In the genomic region with DNA sequence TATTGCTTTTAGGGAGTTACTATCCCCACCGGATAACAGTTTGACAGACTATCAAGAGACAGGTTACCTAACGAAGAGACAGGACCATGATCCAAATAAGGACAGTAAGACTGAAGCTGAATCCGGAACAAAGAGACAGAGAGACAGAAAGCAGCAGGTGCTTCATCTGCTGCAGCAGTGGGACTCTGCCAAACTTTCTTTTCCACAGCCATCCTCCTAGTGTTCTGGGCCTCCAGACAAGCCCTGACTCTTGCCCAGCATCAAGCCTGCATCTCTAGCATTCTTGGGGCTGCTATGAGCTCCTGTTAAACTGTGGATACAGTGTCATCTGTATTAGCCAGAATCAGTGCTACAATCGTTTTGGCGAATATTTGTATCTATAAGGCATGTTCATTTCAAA, we compare ENCODE assay signal across 13 cellular contexts.
DNase-seq lines count a peak whose midpoint lies in the region; ATAC-seq and TF ChIP-seq lines count a peak whose summit lies in the region.
"Had no signal": no experiment of that assay in that cellular context is flagged by ENCODE, and none has a peak within 500 bp of the region (broad histone marks: within the 10 kb centered on the region; RNA-seq: fewer than 3 reads in every experiment).

No MANE protein-coding gene starts in this region.

- no peak overlapping the region for H3K4me3 ChIP-seq in esophagus muscularis mucosa
- no peak overlapping the region for H3K4me3 ChIP-seq in dorsolateral prefrontal cortex
- H3K4me3 ChIP-seq: BLaER1 treated with 17β-estradiol and CSF1 and Interleukin-3, amounts not matched to agents 10 nM and 100 nM had no signal

- 65% methylated on average over 5 of the region's 5 CpGs for WGBS in esophagus muscularis mucosa

- H3K27me3 ChIP-seq in esophagus muscularis mucosa (no peaks in the 10 kb centered on the region), dorsolateral prefrontal cortex (no peaks in the 10 kb centered on the region)
- H3K27me3 ChIP-seq: BLaER1 treated with 17β-estradiol and CSF1 and Interleukin-3, amounts not matched to agents 10 nM and 100 nM had no signal

- intact Hi-C loops in cardiac septum (cut with DNase I), result no loop called here
- intact Hi-C loops in left ventricle myocardium superior (cut with micrococcal nuclease), result no loop called here
- intact Hi-C loops in esophagus muscularis mucosa (cut with DNase I), result no loop called here
- intact Hi-C loops in dorsolateral prefrontal cortex (cut with DNase I), result no loop called here

- no peaks in the 10 kb centered on the region for H3K36me3 ChIP-seq in esophagus muscularis mucosa
- H3K36me3 ChIP-seq: BLaER1 treated with 17β-estradiol and CSF1 and Interleukin-3, amounts not matched to agents 10 nM and 100 nM had no signal

- TF ChIP-seq CTCF in esophagus muscularis mucosa (IDR thresholded peaks at IDR 0.05), result no peak
- TF ChIP-seq CTCF in dorsolateral prefrontal cortex (IDR thresholded peaks at IDR 0.05 in 54 of 56, conservative IDR thresholded peaks at IDR 0.05 in 2 of 56; ENCODE audit: low read depth in 1 of 56, partially characterized antibody in 56 of 56), result no peak

- DNase-seq in cardiac septum (ENCODE audit: low spot score), result peak; percentile 31
- no peak for DNase-seq in left ventricle myocardium superior
- peak; percentile 68 for DNase-seq in esophagus muscularis mucosa (ENCODE audit: extremely low spot score)
- peak; percentile 6 for DNase-seq in ureter (ENCODE audit: low spot score)
- no peak for DNase-seq in dorsolateral prefrontal cortex
- DNase-seq: Calu3; CD8-positive, alpha-beta T cell; DMS79 treated with DMSO at 0.1 percent for 48 hours; GF-D8; GOT3; H7 had no signal

- no peaks in the 10 kb centered on the region for H3K9me3 ChIP-seq in esophagus muscularis mucosa

- no peak for ATAC-seq in left ventricle myocardium superior
- ATAC-seq in GM18858 (IDR thresholded peaks at IDR 0.05; ENCODE audit: unreplicated experiment), result no peak
- ATAC-seq: CD8-positive, alpha-beta T cell had no signal

- no peak overlapping the region for H3K27ac ChIP-seq in esophagus muscularis mucosa (replicated peaks in 1 of 4)
- peak overlapping the region in 1 of 59 donors; percentile 28 for H3K27ac ChIP-seq in dorsolateral prefrontal cortex
- H3K27ac ChIP-seq: BLaER1 treated with 17β-estradiol and CSF1 and Interleukin-3, amounts not matched to agents 10 nM and 100 nM had no signal

- no peak for TF ChIP-seq POLR2A in esophagus muscularis mucosa (IDR thresholded peaks at IDR 0.05; ENCODE audit: low read depth)

- H3K4me1 ChIP-seq in esophagus muscularis mucosa, result no peaks in the 10 kb centered on the region
- H3K4me1 ChIP-seq: BLaER1 treated with 17β-estradiol and CSF1 and Interleukin-3, amounts not matched to agents 10 nM and 100 nM had no signal

- no peak for TF ChIP-seq EP300 in esophagus muscularis mucosa (IDR thresholded peaks at IDR 0.05)

Comparison
In these comparisons a context has a peak if more than half of its experiments do, and no peak if none do; other contexts are left out.
1. DNase-seq: peak in cardiac septum (single experiment), esophagus muscularis mucosa (single experiment) and ureter (single experiment); none in left ventricle myocardium superior (single experiment) and dorsolateral prefrontal cortex (0 of 10).